ENCODE assay signal across 16 cellular contexts in the genomic region with DNA sequence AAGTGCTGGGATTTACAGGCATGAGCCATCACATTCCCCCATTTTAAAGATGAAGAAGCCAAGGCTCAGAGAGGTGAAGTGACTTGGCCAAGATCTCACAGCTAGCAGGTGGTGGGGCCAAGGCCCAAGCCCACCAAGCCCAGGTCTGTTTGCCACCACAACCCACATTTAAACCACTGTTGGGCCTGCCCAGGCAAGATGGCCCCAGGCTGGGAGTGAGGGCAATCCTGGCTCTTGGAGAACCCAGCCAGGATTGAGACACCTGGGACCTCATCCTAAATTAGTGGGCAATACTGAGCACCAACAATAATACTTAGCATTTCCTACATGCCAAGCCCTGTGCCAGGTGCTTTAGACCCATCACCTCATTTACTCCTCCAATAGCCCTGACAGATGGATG. TPM values are rescaled to one million over a fixed set of nuclear protein-coding genes. Genes with fewer than 3 reads are reported as not detected.
DNase-seq lines count a peak whose midpoint lies in the region; ATAC-seq and TF ChIP-seq lines count a peak whose summit lies in the region.
"Had no signal": no experiment of that assay in that cellular context is flagged by ENCODE, and none has a peak within 500 bp of the region (broad histone marks: within the 10 kb centered on the region; RNA-seq: fewer than 3 reads in every experiment).

No MANE protein-coding gene starts in this region.

- DNase-seq in RWPE2 (ENCODE audit: low spot score) (peak; percentile 52), glutamatergic neuron (peak; percentile 3), trophoblast cell (no peak), islet precursor cell (no peak), SIG-M5 (lab: John Stamatoyannopoulos, UW) (no peak), COR-L47 (lab: John Stamatoyannopoulos, UW) (no peak), gastrocnemius medialis (no peak)
- DNase-seq: BE2C; CD4-positive, alpha-beta memory T cell; DND-41; GDM1; GOT3; HCEC 1CT had no signal

- no peak overlapping the region for H2AFZ ChIP-seq in trophoblast cell (ENCODE audit: insufficient read depth, low read length, poor library complexity)

- intact Hi-C loops in gastrocnemius medialis (cut with DNase I; ENCODE audit: low total_unique reads): no loop called here

- H3K9me3 Mint-ChIP-seq in brain: no peaks in the 10 kb centered on the region
- peaks cover 10% of the 10 kb centered on the region for H3K9me3 Mint-ChIP-seq in glutamatergic neuron (ENCODE audit: unreplicated experiment)
- H3K9me3 Mint-ChIP-seq: CD4-positive, alpha-beta memory T cell had no signal

- H2AK5ac ChIP-seq in trophoblast cell (ENCODE audit: low read length): no peak overlapping the region

- peaks cover 19% of the 10 kb centered on the region for H3K79me2 ChIP-seq in trophoblast cell (ENCODE audit: control insufficient read depth, insufficient read depth, low read length, poor library complexity)

- in situ Hi-C loops in gastrocnemius medialis (cut with MboI; ENCODE audit: low sequenced_read_pairs in 4 of 4): loop anchor here in 1 of 4 donors (5.0 kb wide), 1 partner anchor 34 kb away; no protein-coding TSS in a partner anchor

- no peak overlapping the region for H2BK5ac ChIP-seq in trophoblast cell (ENCODE audit: low read depth, low read length, poor library complexity)

- H3K4me1 ChIP-seq in RWPE2 (ENCODE audit: insufficient read depth, poor library complexity, severe bottlenecking) (no peaks in the 10 kb centered on the region), trophoblast cell (ENCODE audit: control insufficient read depth in 1 of 2, insufficient read depth in 2 of 2, low read length in 2 of 2) (peaks cover 43 to 45% of the 10 kb centered on the region in 2 experiments), gastrocnemius medialis (no peaks in the 10 kb centered on the region)
- H3K4me1 ChIP-seq: A549 had no signal

- H3K4me3 Mint-ChIP-seq in brain (no peak overlapping the region), glutamatergic neuron (ENCODE audit: unreplicated experiment) (peak overlapping the region; percentile 99)
- H3K4me3 Mint-ChIP-seq: CD4-positive, alpha-beta memory T cell had no signal

- TF ChIP-seq CTCF in RWPE2 (IDR thresholded peaks at IDR 0.05; ENCODE audit: poor library complexity, severe bottlenecking) (no peak), brain (conservative IDR thresholded peaks at IDR 0.05) (no peak), glutamatergic neuron (IDR thresholded peaks at IDR 0.05; ENCODE audit: partially characterized antibody, unreplicated experiment) (no peak), gastrocnemius medialis (IDR thresholded peaks at IDR 0.05 in 4 of 5, conservative IDR thresholded peaks at IDR 0.05 in 1 of 5) (no peak)

- H3K27ac Mint-ChIP-seq in brain (peak overlapping the region in 3 of 5 experiments; percentile 21 to 98 (median 98)), glutamatergic neuron (ENCODE audit: unreplicated experiment) (peak overlapping the region; percentile 33)
- H3K27ac Mint-ChIP-seq: CD4-positive, alpha-beta memory T cell had no signal

- H3K23ac ChIP-seq in trophoblast cell (ENCODE audit: low read length): no peak overlapping the region

- H3K27me3 ChIP-seq in RWPE2 (ENCODE audit: insufficient read depth, poor library complexity, severe bottlenecking) (peaks cover 28% of the 10 kb centered on the region), trophoblast cell (ENCODE audit: insufficient read depth, low read length) (no peaks in the 10 kb centered on the region), gastrocnemius medialis (peaks cover 2 to 25% (median 12%) of the 10 kb centered on the region in 3 donors)
- H3K27me3 ChIP-seq: BE2C had no signal

- H3K9ac ChIP-seq in trophoblast cell (ENCODE audit: low read length): no peak overlapping the region

- ATAC-seq in RWPE2 (ENCODE audit: low read depth): no peak
- no peak for ATAC-seq in gastrocnemius medialis
- ATAC-seq: A549 had no signal

- H3K4me2 ChIP-seq in trophoblast cell (ENCODE audit: low read length): no peak overlapping the region
- H3K4me2 ChIP-seq: A549 had no signal

- H3K27me3 Mint-ChIP-seq in brain (no peaks in the 10 kb centered on the region), glutamatergic neuron (ENCODE audit: unreplicated experiment) (peaks cover 15% of the 10 kb centered on the region)

- H3K14ac ChIP-seq in trophoblast cell (ENCODE audit: low read length): no peak overlapping the region

- H3K79me1 ChIP-seq in trophoblast cell (ENCODE audit: low read length): peaks cover 37% of the 10 kb centered on the region

- H4K91ac ChIP-seq in trophoblast cell (ENCODE audit: low read depth, low read length): no peak overlapping the region

- H3K9me3 ChIP-seq in RWPE2 (ENCODE audit: severe bottlenecking): no peaks in the 10 kb centered on the region
- H3K9me3 ChIP-seq in trophoblast cell (ENCODE audit: insufficient read depth, low read depth, low read length): no peaks in the 10 kb centered on the region
- no peaks in the 10 kb centered on the region for H3K9me3 ChIP-seq in gastrocnemius medialis
- H3K9me3 ChIP-seq: A549, BE2C had no signal

- H4K8ac ChIP-seq in trophoblast cell (ENCODE audit: low read depth, low read length): no peak overlapping the region

- peak overlapping the region; percentile 29 for H3K18ac ChIP-seq in trophoblast cell (ENCODE audit: low read length)

- no peak overlapping the region for H3K27ac ChIP-seq in RWPE2 (ENCODE audit: poor library complexity, severe bottlenecking)
- no peak overlapping the region for H3K27ac ChIP-seq in trophoblast cell (ENCODE audit: low read depth, low read length)
- H3K27ac ChIP-seq in gastrocnemius medialis: no peak overlapping the region
- H3K27ac ChIP-seq: A549, C4-2B had no signal

- H3K4me3 ChIP-seq in RWPE2 (ENCODE audit: severe bottlenecking): no peak overlapping the region
- no peak overlapping the region for H3K4me3 ChIP-seq in trophoblast cell (ENCODE audit: low read depth, low read length)
- no peak overlapping the region for H3K4me3 ChIP-seq in gastrocnemius medialis
- H3K4me3 ChIP-seq: A549 had no signal

- TF ChIP-seq POLR2A in gastrocnemius medialis (IDR thresholded peaks at IDR 0.05): no peak

- H3K4ac ChIP-seq in trophoblast cell (ENCODE audit: low read depth, low read length): no peak overlapping the region

- H3K36me3 ChIP-seq in RWPE2 (ENCODE audit: low read depth) (no peaks in the 10 kb centered on the region), trophoblast cell (ENCODE audit: control insufficient read depth in 1 of 2, insufficient read depth in 2 of 2, low read length in 2 of 2) (peaks cover 46 to 48% of the 10 kb centered on the region in 2 experiments), gastrocnemius medialis (no peaks in the 10 kb centered on the region)

- H2BK120ac ChIP-seq in trophoblast cell (ENCODE audit: insufficient read depth, low read length, poor library complexity): no peak overlapping the region

- peaks cover 92% of the 10 kb centered on the region for H3K4me1 Mint-ChIP-seq in brain
- peaks cover 67% of the 10 kb centered on the region for H3K4me1 Mint-ChIP-seq in glutamatergic neuron (ENCODE audit: low read depth, unreplicated experiment)

- H4K12ac ChIP-seq in trophoblast cell (ENCODE audit: low read depth, low read length): no peak overlapping the region

- H2BK12ac ChIP-seq in trophoblast cell (ENCODE audit: low read length): no peak overlapping the region

- H3K36me3 Mint-ChIP-seq in brain (peaks cover 21% of the 10 kb centered on the region), glutamatergic neuron (ENCODE audit: unreplicated experiment) (peaks cover 10% of the 10 kb centered on the region)
- H3K36me3 Mint-ChIP-seq: CD4-positive, alpha-beta memory T cell had no signal

RNA-seq across cellular contexts. Expression of a gene that starts 6.9 kb away (rescaled TPM):
- polyA plus RNA-seq in brain (ENCODE audit: insufficient read depth, low read depth, low replicate concordance): 0.63 TPM
- total RNA-seq in glutamatergic neuron (ENCODE audit: unreplicated experiment) (342 TPM), gastrocnemius medialis (not detected)
- polyA plus RNA-seq in trophoblast cell (2013): 144 and 157 TPM in 2 replicates
- total RNA-seq: CD4-positive, alpha-beta memory T cell had no signal
- polyA plus RNA-seq: CD4-positive, alpha-beta memory T cell had no signal

RNA-seq across cellular contexts. Expression of a gene that starts 51.9 kb away (rescaled TPM):
- polyA plus RNA-seq in brain (ENCODE audit: insufficient read depth, low read depth, low replicate concordance): 1.4 TPM
- total RNA-seq in glutamatergic neuron (ENCODE audit: unreplicated experiment) (53.9 TPM), gastrocnemius medialis (1 to 10 TPM; 2.3 to 7.4 (median 2.8) TPM)
- polyA plus RNA-seq in trophoblast cell (2013): 2.7 and 2.9 TPM in 2 replicates

Comparison
In these comparisons a context has a peak if more than half of its experiments do, and no peak if none do; other contexts are left out.
1. DNase-seq: peak in RWPE2 (single experiment) and glutamatergic neuron (single experiment); none in trophoblast cell (0 of 2), islet precursor cell (single experiment), SIG-M5 (single experiment), COR-L47 (single experiment) and gastrocnemius medialis (0 of 2).
2. RNA of a gene that starts 6.9 kb away (total RNA-seq): 342 TPM in glutamatergic neuron (single experiment); not detected in gastrocnemius medialis; every median in the first group is over 100 times any median in the second.